Comparison of ENCODE assay signal across 1 cellular context in the genomic region with DNA sequence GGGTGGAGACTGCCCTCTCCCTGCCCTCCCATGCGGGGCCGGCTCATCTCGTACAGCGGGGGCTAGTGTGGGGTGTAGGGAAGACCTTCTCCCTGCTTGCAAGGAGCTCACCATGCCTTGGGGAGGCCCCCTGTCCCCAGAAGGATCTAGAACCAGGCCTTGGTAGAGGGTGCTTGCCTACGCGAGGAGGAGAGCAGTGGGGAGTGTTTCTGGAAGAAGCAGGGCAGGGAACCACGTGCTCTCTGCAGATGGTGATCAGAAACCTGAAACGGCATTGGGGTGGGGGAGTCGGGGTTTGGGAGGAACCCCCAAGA.
TF ChIP-seq lines count a peak whose summit lies in the region.

No MANE protein-coding gene starts in this region.

TF ChIP-seq in GM23338, 12 proteins besides CTCF, POLR2A, EP300 and RAD21 (continued from another document):
- TF ChIP-seq, protein P1, sequence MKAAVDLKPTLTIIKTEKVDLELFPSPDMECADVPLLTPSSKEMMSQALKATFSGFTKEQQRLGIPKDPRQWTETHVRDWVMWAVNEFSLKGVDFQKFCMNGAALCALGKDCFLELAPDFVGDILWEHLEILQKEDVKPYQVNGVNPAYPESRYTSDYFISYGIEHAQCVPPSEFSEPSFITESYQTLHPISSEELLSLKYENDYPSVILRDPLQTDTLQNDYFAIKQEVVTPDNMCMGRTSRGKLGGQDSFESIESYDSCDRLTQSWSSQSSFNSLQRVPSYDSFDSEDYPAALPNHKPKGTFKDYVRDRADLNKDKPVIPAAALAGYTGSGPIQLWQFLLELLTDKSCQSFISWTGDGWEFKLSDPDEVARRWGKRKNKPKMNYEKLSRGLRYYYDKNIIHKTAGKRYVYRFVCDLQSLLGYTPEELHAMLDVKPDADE (IDR thresholded peaks at IDR 0.05) = no peak
- TF ChIP-seq JUNB (IDR thresholded peaks at IDR 0.05; ENCODE audit: unreplicated experiment) (no peak), ZNF462 (CRISPR knock-in tag; IDR thresholded peaks at IDR 0.05) (no peak), CREB1 (CRISPR knock-in tag; IDR thresholded peaks at IDR 0.05; ENCODE audit: low read depth) (no peak), NANOG (IDR thresholded peaks at IDR 0.05; ENCODE audit: borderline replicate concordance) (no peak), STAT1 (IDR thresholded peaks at IDR 0.05; ENCODE audit: unreplicated experiment) (no peak), EZH2 (IDR thresholded peaks at IDR 0.05; ENCODE audit: low read depth, unreplicated experiment) (no peak)
